1 cellular context compared by ENCODE assay signal in genomic region chr12:94561943-94562411, GRCh38.
TF ChIP-seq lines count a peak whose summit lies in the region.

No MANE protein-coding gene starts in this region.

TF ChIP-seq in WTC11, 78 proteins besides CTCF, POLR2A, EP300 and RAD21 (continued from another document):
- TF ChIP-seq ATF6 (CRISPR knock-in tag; IDR thresholded peaks at IDR 0.05) (no peak), ZSCAN18 (CRISPR knock-in tag; IDR thresholded peaks at IDR 0.05) (no peak), ZNF281 (CRISPR knock-in tag; IDR thresholded peaks at IDR 0.05) (no peak), TCF7 (CRISPR knock-in tag; IDR thresholded peaks at IDR 0.05; ENCODE audit: low read depth) (no peak), STAT6 (CRISPR knock-in tag; conservative IDR thresholded peaks at IDR 0.05; ENCODE audit: low read depth) (no peak)
